Comparison of ENCODE assay signal across 9 cellular contexts in genomic region chr2:196113061-196113974, GRCh38. TPM values are rescaled to one million over a fixed set of nuclear protein-coding genes. Genes with fewer than 3 reads are reported as not detected.
A peak's percentile ranks its signal among the peaks of the same experiment; 100 is the strongest.
DNase-seq lines count a peak whose midpoint lies in the region; ATAC-seq and TF ChIP-seq lines count a peak whose summit lies in the region.
"Had no signal": no experiment of that assay in that cellular context is flagged by ENCODE, and none has a peak within 500 bp of the region (broad histone marks: within the 10 kb centered on the region; RNA-seq: fewer than 3 reads in every experiment).

No MANE protein-coding gene starts in this region.

- peaks cover 3% of the 10 kb centered on the region for H3K9me3 Mint-ChIP-seq in activated CD8-positive, alpha-beta T cell treated with anti-CD3 and anti-CD28 coated beads, Interleukin-2, amount 10 ng/mL, durations not matched to agents 7 days and 5 days (ENCODE audit: insufficient read depth)
- H3K9me3 Mint-ChIP-seq in activated CD8-positive, alpha-beta T cell treated with anti-CD3 and anti-CD28 coated beads for 36 hours, result no peaks in the 10 kb centered on the region

- no peak for DNase-seq in activated CD8-positive, alpha-beta T cell treated with anti-CD3 and anti-CD28 coated beads, Interleukin-2, amount 10 ng/mL, durations not matched to agents 7 days and 5 days
- DNase-seq in activated CD8-positive, alpha-beta T cell treated with anti-CD3 and anti-CD28 coated beads for 36 hours, result no peak
- peak; percentile 54 for DNase-seq in midbrain (lab: John Stamatoyannopoulos, UW)
- DNase-seq in aorta, result no peak
- DNase-seq in NCI-H524 (lab: John Stamatoyannopoulos, UW), result no peak
- DNase-seq in MV-4-11 (lab: John Stamatoyannopoulos, UW), result no peak

- POLR2A ChIA-PET in activated CD8-positive, alpha-beta T cell treated with anti-CD3 and anti-CD28 coated beads, Interleukin-2, amount 10 ng/mL, durations not matched to agents 7 days and 5 days (lab: Charles Lee), result no interaction called here
- POLR2A ChIA-PET in activated CD8-positive, alpha-beta T cell treated with anti-CD3 and anti-CD28 coated beads for 36 hours (lab: Charles Lee), result interaction anchor here (0.9 to 1.3 kb wide), 2 partner anchors 13 to 23 kb away, joined by 3 read pairs; no protein-coding TSS in a partner anchor

- no peak for TF ChIP-seq CTCF in activated CD8-positive, alpha-beta T cell treated with anti-CD3 and anti-CD28 coated beads for 36 hours (IDR thresholded peaks at IDR 0.05)

- H3K4me1 Mint-ChIP-seq in activated CD8-positive, alpha-beta T cell treated with anti-CD3 and anti-CD28 coated beads, Interleukin-2, amount 10 ng/mL, durations not matched to agents 7 days and 5 days (ENCODE audit: low read depth), result peaks cover 7% of the 10 kb centered on the region
- peaks cover 20% of the 10 kb centered on the region for H3K4me1 Mint-ChIP-seq in activated CD8-positive, alpha-beta T cell treated with anti-CD3 and anti-CD28 coated beads for 36 hours (ENCODE audit: low read depth)

- H3K27me3 Mint-ChIP-seq in activated CD8-positive, alpha-beta T cell treated with anti-CD3 and anti-CD28 coated beads, Interleukin-2, amount 10 ng/mL, durations not matched to agents 7 days and 5 days (ENCODE audit: low read depth), result no peaks in the 10 kb centered on the region
- no peaks in the 10 kb centered on the region for H3K27me3 Mint-ChIP-seq in activated CD8-positive, alpha-beta T cell treated with anti-CD3 and anti-CD28 coated beads for 36 hours
- H3K27me3 Mint-ChIP-seq: B cell had no signal

- 15 to 19% methylated on average over 6 to 7 of the region's 7 CpGs for WGBS in ectodermal cell, 2 experiments
- 7 to 11% methylated on average over 7 of the region's 7 CpGs for WGBS in aorta, 2 donors

- no peaks in the 10 kb centered on the region for H3K36me3 Mint-ChIP-seq in activated CD8-positive, alpha-beta T cell treated with anti-CD3 and anti-CD28 coated beads, Interleukin-2, amount 10 ng/mL, durations not matched to agents 7 days and 5 days (ENCODE audit: low read depth)
- no peaks in the 10 kb centered on the region for H3K36me3 Mint-ChIP-seq in activated CD8-positive, alpha-beta T cell treated with anti-CD3 and anti-CD28 coated beads for 36 hours (ENCODE audit: low read depth)

- H3K4me3 ChIP-seq in ectodermal cell (ENCODE audit: insufficient read depth, low read depth, low read length), result no peak overlapping the region
- peak overlapping the region in 1 of 2 donors; percentile 26 for H3K4me3 ChIP-seq in aorta (ENCODE audit: low read length in 2 of 2)

- H3K4me3 Mint-ChIP-seq in activated CD8-positive, alpha-beta T cell treated with anti-CD3 and anti-CD28 coated beads, Interleukin-2, amount 10 ng/mL, durations not matched to agents 7 days and 5 days, result peak overlapping the region; percentile 12
- no peak overlapping the region for H3K4me3 Mint-ChIP-seq in activated CD8-positive, alpha-beta T cell treated with anti-CD3 and anti-CD28 coated beads for 36 hours
- H3K4me3 Mint-ChIP-seq: B cell had no signal

- H3K27ac ChIP-seq in ectodermal cell (ENCODE audit: insufficient read depth, low read depth, low read length, poor library complexity, severe bottlenecking) (peak overlapping the region; percentile 90), aorta (ENCODE audit: low read depth in 1 of 2, low read length in 2 of 2) (peak overlapping the region; percentile 36 to 81)

- H3K4me1 ChIP-seq in ectodermal cell (ENCODE audit: control insufficient read depth, insufficient read depth, low read length), result peaks cover 12% of the 10 kb centered on the region
- H3K4me1 ChIP-seq in aorta (ENCODE audit: control insufficient read depth in 1 of 2, insufficient read depth in 2 of 2, low read length in 2 of 2), result peaks cover 3 to 5% of the 10 kb centered on the region in 2 donors

- H3K36me3 ChIP-seq in ectodermal cell (ENCODE audit: control insufficient read depth, insufficient read depth, low read length) (no peaks in the 10 kb centered on the region), aorta (ENCODE audit: control insufficient read depth in 1 of 2, insufficient read depth in 2 of 2, low read length in 1 of 2) (no peaks in the 10 kb centered on the region)

- ATAC-seq in activated CD8-positive, alpha-beta T cell treated with anti-CD3 and anti-CD28 coated beads, Interleukin-2, amount 10 ng/mL, durations not matched to agents 7 days and 5 days, result no peak
- ATAC-seq in activated CD8-positive, alpha-beta T cell treated with anti-CD3 and anti-CD28 coated beads for 36 hours, result no peak
- ATAC-seq in aorta (ENCODE audit: low FRiP score) (peak; percentile 66), HG03280 (IDR thresholded peaks at IDR 0.05; ENCODE audit: unreplicated experiment) (no peak)

- CTCF ChIA-PET in activated CD8-positive, alpha-beta T cell treated with anti-CD3 and anti-CD28 coated beads, Interleukin-2, amount 10 ng/mL, durations not matched to agents 7 days and 5 days (lab: Charles Lee), result interaction anchor here (0.6 to 2.8 kb wide), 5 partner anchors 35 to 341 kb away, joined by 3 to 9 read pairs (median 4); partner anchors contain the start of gene DNAH7
- CTCF ChIA-PET in activated CD8-positive, alpha-beta T cell treated with anti-CD3 and anti-CD28 coated beads for 36 hours (lab: Charles Lee), result interaction anchor here (1.3 to 1.9 kb wide), 5 partner anchors 9 to 163 kb away, joined by 4 to 5 read pairs (median 4); no protein-coding TSS in a partner anchor

- intact Hi-C loops in activated CD8-positive, alpha-beta T cell treated with anti-CD3 and anti-CD28 coated beads for 36 hours (cut with micrococcal nuclease), result no loop called here
- intact Hi-C loops in aorta (cut with DNase I), result no loop called here

- no peak overlapping the region for H3K27ac Mint-ChIP-seq in activated CD8-positive, alpha-beta T cell treated with anti-CD3 and anti-CD28 coated beads, Interleukin-2, amount 10 ng/mL, durations not matched to agents 7 days and 5 days
- H3K27ac Mint-ChIP-seq in activated CD8-positive, alpha-beta T cell treated with anti-CD3 and anti-CD28 coated beads for 36 hours, result no peak overlapping the region
- H3K27ac Mint-ChIP-seq: B cell had no signal

- no peaks in the 10 kb centered on the region for H3K27me3 ChIP-seq in ectodermal cell (ENCODE audit: control insufficient read depth, insufficient read depth, low read length, poor library complexity, severe bottlenecking)
- no peaks in the 10 kb centered on the region for H3K27me3 ChIP-seq in aorta (ENCODE audit: control insufficient read depth in 1 of 2, insufficient read depth in 2 of 2, low read length in 1 of 2)

- no peaks in the 10 kb centered on the region for H3K9me3 ChIP-seq in ectodermal cell (ENCODE audit: control insufficient read depth, low read length)
- H3K9me3 ChIP-seq in aorta (ENCODE audit: control insufficient read depth, low read length), result no peaks in the 10 kb centered on the region

RNA-seq across cellular contexts. Expression of gene DNAH7, which starts 44.7 kb away (rescaled TPM):
- total RNA-seq in activated CD8-positive, alpha-beta T cell treated with anti-CD3 and anti-CD28 coated beads, Interleukin-2, amount 10 ng/mL, durations not matched to agents 7 days and 5 days, result not detected
- total RNA-seq in activated CD8-positive, alpha-beta T cell treated with anti-CD3 and anti-CD28 coated beads for 36 hours, result under 1 TPM; 0.07 TPM
- 0.80 TPM for polyA plus RNA-seq in ectodermal cell (2013, experiment 1 of 4)
- polyA plus RNA-seq in ectodermal cell (2013, experiment 2 of 4), result 0.76 TPM
- polyA plus RNA-seq in ectodermal cell (2013, experiment 3 of 4), result 1.5 TPM
- polyA plus RNA-seq in ectodermal cell (2013, experiment 4 of 4), result 0.93 TPM
- total RNA-seq in aorta, result 1 to 10 TPM in 1 of 2 donors, under 1 TPM in 1; 0.71 to 1.8 TPM
- polyA plus RNA-seq in aorta, result 1 to 10 TPM; 1.1 to 2.7 TPM

RNA-seq across cellular contexts. Expression of gene STK17B, which starts 58.1 kb away (rescaled TPM):
- 100 to 1,000 TPM; 453 to 469 TPM for total RNA-seq in activated CD8-positive, alpha-beta T cell treated with anti-CD3 and anti-CD28 coated beads, Interleukin-2, amount 10 ng/mL, durations not matched to agents 7 days and 5 days
- total RNA-seq in activated CD8-positive, alpha-beta T cell treated with anti-CD3 and anti-CD28 coated beads for 36 hours, result 100 to 1,000 TPM; 237 to 250 TPM
- 9.4 TPM for polyA plus RNA-seq in ectodermal cell (2013, experiment 1 of 4)
- 6.2 TPM for polyA plus RNA-seq in ectodermal cell (2013, experiment 2 of 4)
- 5.4 TPM for polyA plus RNA-seq in ectodermal cell (2013, experiment 3 of 4)
- 5.5 TPM for polyA plus RNA-seq in ectodermal cell (2013, experiment 4 of 4)
- total RNA-seq in aorta, result 10 to 100 TPM; 26.5 to 30.0 TPM
- polyA plus RNA-seq in aorta, result 10 to 100 TPM; 17.1 to 17.4 TPM

Comparison
In these comparisons a context has a peak if more than half of its experiments do, and no peak if none do; other contexts are left out.
1. RNA of gene STK17B, which starts 58.1 kb away (total RNA-seq): 453 to 469 TPM in activated CD8-positive, alpha-beta T cell treated with anti-CD3 and anti-CD28 coated beads, Interleukin-2, amount 10 ng/mL, durations not matched to agents 7 days and 5 days and 237 to 250 TPM in activated CD8-positive, alpha-beta T cell treated with anti-CD3 and anti-CD28 coated beads for 36 hours; 26.5 to 30.0 TPM in aorta; every median in the first group is over 4 times any median in the second.